In genomic region chr5:58022055-58022454, GRCh38 we compare ENCODE assay signal across 21 cellular contexts.
A peak's percentile ranks its signal among the peaks of the same experiment; 100 is the strongest.
DNase-seq lines count a peak whose midpoint lies in the region; ATAC-seq, FAIRE-seq and TF ChIP-seq lines count a peak whose summit lies in the region.
"Had no signal": no experiment of that assay in that cellular context is flagged by ENCODE, and none has a peak within 500 bp of the region (broad histone marks: within the 10 kb centered on the region; RNA-seq: fewer than 3 reads in every experiment).

No MANE protein-coding gene starts in this region.

- CTCF ChIA-PET in endothelial cell of umbilical vein (lab: Charles Lee): interaction anchor here (2.6 kb wide), 1 partner anchor 9 kb away, joined by 6 read pairs; no protein-coding TSS in a partner anchor

- intact Hi-C loops in endothelial cell of umbilical vein (cut with micrococcal nuclease): no loop called here

- H3K27ac ChIP-seq in endothelial cell of umbilical vein (ENCODE audit: insufficient read depth, low read depth, low read length): no peak overlapping the region
- H3K27ac ChIP-seq in smooth muscle cell (ENCODE audit: low read depth): no peak overlapping the region
- H3K27ac ChIP-seq: cardiac muscle cell, SJCRH30 had no signal

- H3K9ac ChIP-seq in endothelial cell of umbilical vein (replicated peaks; ENCODE audit: extremely low read depth, insufficient read depth, low read length) (no peak overlapping the region), smooth muscle cell (ENCODE audit: low read depth) (no peak overlapping the region)

- no peak for TF ChIP-seq POLR2A in endothelial cell of umbilical vein (IDR thresholded peaks at IDR 0.05; ENCODE audit: low read depth, low read length)

- H3K79me2 ChIP-seq in endothelial cell of umbilical vein (ENCODE audit: control insufficient read depth, insufficient read depth, low read length): no peaks in the 10 kb centered on the region
- no peaks in the 10 kb centered on the region for H3K79me2 ChIP-seq in smooth muscle cell (ENCODE audit: low read depth)

- H3K9me3 ChIP-seq in MG63 (no peaks in the 10 kb centered on the region), endothelial cell of umbilical vein (replicated peaks; ENCODE audit: control insufficient read depth, insufficient read depth, low read length) (no peaks in the 10 kb centered on the region), smooth muscle cell (replicated peaks; ENCODE audit: low read depth) (no peaks in the 10 kb centered on the region)

- DNase-seq in MG63 (peak; percentile 44), endothelial cell of umbilical vein (ENCODE audit: low read depth, low spot score) (peak; percentile 1), iPS-NIHi7 (ENCODE audit: extremely low spot score) (peak; percentile 5), smooth muscle cell (lab: John Stamatoyannopoulos, UW; ENCODE audit: unreplicated experiment) (no peak), Ammon's horn (ENCODE audit: low spot score) (no peak), HPDE6-E6E7 (ENCODE audit: extremely low spot score) (no peak)
- DNase-seq: activated B cell treated with CpG ODN at 0.5 μM for 24 hours; activated naive CD8-positive, alpha-beta T cell treated with anti-CD3 and anti-CD28 coated beads, Interleukin-2, amount 10 ng/mL, durations not matched to agents 7 days and 5 days; activated T-cell treated with anti-CD3 and anti-CD28 coated beads, Interleukin-2, amount 50 U/mL, for 72 hours; dorsolateral prefrontal cortex; EL; H7; hypothalamus; NCI-H187; NCI-H510A treated with DMSO at 0.1 percent for 48 hours; occipital lobe; T-helper 17 cell had no signal

- H2AFZ ChIP-seq in endothelial cell of umbilical vein (ENCODE audit: low read depth, low read length) (no peak overlapping the region), smooth muscle cell (ENCODE audit: low read depth) (peak overlapping the region; percentile 25)

- no peaks in the 10 kb centered on the region for H4K20me1 ChIP-seq in endothelial cell of umbilical vein (replicated peaks; ENCODE audit: control insufficient read depth, extremely low read depth, insufficient read depth, low read length)
- no peaks in the 10 kb centered on the region for H4K20me1 ChIP-seq in smooth muscle cell (ENCODE audit: low read depth)

- dilution Hi-C loops in endothelial cell of umbilical vein (cut with MboI; ENCODE audit: extremely low pct_ligation_motif_present, low sequenced_read_pairs): no loop called here

- no TSS peak for BruUV-seq in endothelial cell of umbilical vein (replicated peaks; lab: Mats Ljungman, UMichigan)

- no peak for TF ChIP-seq CTCF in endothelial cell of umbilical vein (IDR thresholded peaks at IDR 0.05; ENCODE audit: extremely low read depth in 1 of 2, insufficient read depth in 1 of 2, low read depth in 1 of 2, low read length in 2 of 2)
- TF ChIP-seq CTCF in smooth muscle cell (IDR thresholded peaks at IDR 0.05; ENCODE audit: borderline replicate concordance, insufficient read depth, poor library complexity, severe bottlenecking): no peak

- H3K4me2 ChIP-seq in endothelial cell of umbilical vein (ENCODE audit: insufficient read depth, low read length) (no peak overlapping the region), smooth muscle cell (no peak overlapping the region)

- WGBS in smooth muscle cell (ENCODE audit: low lambda C conversion rate): 76% methylated on average over 2 of the region's 2 CpGs

- no peak for FAIRE-seq in endothelial cell of umbilical vein (lab: Jason Lieb, UNC)
- FAIRE-seq: GM19239 had no signal

- H3K9me1 ChIP-seq in endothelial cell of umbilical vein (replicated peaks; ENCODE audit: control insufficient read depth, extremely low read depth, insufficient read depth, low read length): no peaks in the 10 kb centered on the region

- H3K36me3 ChIP-seq in MG63 (no peaks in the 10 kb centered on the region), endothelial cell of umbilical vein (ENCODE audit: control insufficient read depth in 2 of 2, extremely low read depth in 1 of 2, insufficient read depth in 2 of 2, low read length in 2 of 2) (no peaks in the 10 kb centered on the region), smooth muscle cell (ENCODE audit: low read depth) (no peaks in the 10 kb centered on the region)
- H3K36me3 ChIP-seq: cardiac muscle cell, SJCRH30 had no signal

- ATAC-seq in HG03460 (IDR thresholded peaks at IDR 0.05; ENCODE audit: unreplicated experiment): no peak
- ATAC-seq: activated T-cell treated with anti-CD3 and anti-CD28 coated beads, Interleukin-2, amount 50 U/mL, for 72 hours; T-helper 17 cell had no signal

- H3K4me3 ChIP-seq in MG63 (no peak overlapping the region), endothelial cell of umbilical vein (replicated peaks in 1 of 3; ENCODE audit: insufficient read depth in 1 of 3, low read depth in 1 of 3, low read length in 3 of 3) (no peak overlapping the region), smooth muscle cell (no peak overlapping the region)
- H3K4me3 ChIP-seq: cardiac muscle cell, dorsolateral prefrontal cortex, SJCRH30 had no signal

- POLR2A ChIA-PET in endothelial cell of umbilical vein (lab: Charles Lee): no interaction called here

- peaks cover 18% of the 10 kb centered on the region for H3K4me1 ChIP-seq in endothelial cell of umbilical vein (ENCODE audit: control insufficient read depth, extremely low read depth, insufficient read depth, low read length)
- peaks cover 5% of the 10 kb centered on the region for H3K4me1 ChIP-seq in smooth muscle cell (ENCODE audit: low read depth)

- no peaks in the 10 kb centered on the region for H3F3A ChIP-seq in smooth muscle cell (ENCODE audit: low read depth)

- H3K27me3 ChIP-seq in MG63: no peaks in the 10 kb centered on the region
- H3K27me3 ChIP-seq in endothelial cell of umbilical vein (ENCODE audit: control insufficient read depth in 2 of 2, insufficient read depth in 2 of 2, low read length in 2 of 2): no peaks in the 10 kb centered on the region
- no peaks in the 10 kb centered on the region for H3K27me3 ChIP-seq in smooth muscle cell (ENCODE audit: low read depth)
- H3K27me3 ChIP-seq: cardiac muscle cell, dorsolateral prefrontal cortex, SJCRH30 had no signal

TF ChIP-seq in endothelial cell of umbilical vein, 7 proteins besides CTCF, POLR2A, EP300 and RAD21:
- TF ChIP-seq FOS (IDR thresholded peaks at IDR 0.05; ENCODE audit: borderline replicate concordance, insufficient read depth, low read length) (no peak), MYC (IDR thresholded peaks at IDR 0.05; ENCODE audit: low read depth, low read length) (no peak), JUN (IDR thresholded peaks at IDR 0.05; ENCODE audit: borderline replicate concordance, insufficient read depth, insufficient read length, low read depth) (no peak), GATA2 (IDR thresholded peaks at IDR 0.05; ENCODE audit: insufficient read depth, insufficient read length, low read depth, low read length) (no peak), EZH2 (IDR thresholded peaks at IDR 0.05; ENCODE audit: borderline replicate concordance, low read depth, low read length, severe bottlenecking) (no peak), POLR2AphosphoS5 (IDR thresholded peaks at IDR 0.05; ENCODE audit: insufficient read depth, low read depth, low read length) (no peak), MAX (IDR thresholded peaks at IDR 0.05; ENCODE audit: insufficient read depth, insufficient read length) (no peak)

Comparison
In these comparisons a context has a peak if more than half of its experiments do, and no peak if none do; other contexts are left out.
1. DNase-seq: peak in MG63 (single experiment), endothelial cell of umbilical vein (single experiment) and iPS-NIHi7 (single experiment); none in smooth muscle cell (single experiment), Ammon's horn (single experiment) and HPDE6-E6E7 (single experiment).